In the genomic region with DNA sequence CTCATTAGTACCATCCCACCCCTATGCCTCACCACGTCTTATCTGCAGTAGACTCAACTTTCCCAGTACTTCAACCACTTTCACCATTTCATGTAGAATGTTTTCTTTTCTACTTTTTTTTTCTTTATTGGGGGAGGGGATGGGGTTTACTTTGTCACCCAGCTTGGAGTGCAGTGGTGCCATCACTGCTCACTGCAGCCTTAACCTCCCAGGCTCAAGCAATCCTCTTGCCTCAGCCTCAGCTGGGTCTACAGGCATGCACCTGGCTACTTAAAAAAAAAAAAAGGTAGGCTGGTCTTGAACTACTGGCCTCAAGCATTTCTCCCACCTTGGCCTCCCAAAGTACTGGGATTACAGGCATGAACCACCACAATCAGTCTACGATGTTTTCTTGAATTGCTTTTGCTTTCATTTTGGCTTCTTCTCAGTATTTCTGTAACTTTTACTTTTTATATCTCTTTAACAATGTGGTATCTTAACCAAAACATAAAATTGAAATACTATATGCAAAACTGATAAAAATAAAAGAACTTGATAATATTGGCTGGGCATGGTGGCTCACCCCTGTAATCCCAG, we compare ENCODE assay signal across 2 cellular contexts.
TF ChIP-seq lines count a peak whose summit lies in the region.

No MANE protein-coding gene starts in this region.

TF ChIP-seq in GM12891, 5 proteins besides CTCF, POLR2A, EP300 and RAD21:
- TF ChIP-seq TAF1 (IDR thresholded peaks at IDR 0.05; ENCODE audit: low read depth, low read length) (no peak), SPI1 (IDR thresholded peaks at IDR 0.05; ENCODE audit: low read depth, low read length) (no peak), POU2F2 (IDR thresholded peaks at IDR 0.05; ENCODE audit: low read depth, low read length) (no peak), POLR2AphosphoS5 (IDR thresholded peaks at IDR 0.05; ENCODE audit: low read depth, low read length) (no peak), PAX5 (IDR thresholded peaks at IDR 0.05; ENCODE audit: insufficient read depth, low read length, severe bottlenecking) (no peak)

TF ChIP-seq in GM12878, 131 proteins besides CTCF, POLR2A, EP300 and RAD21:
- TF ChIP-seq EGR1 (IDR thresholded peaks at IDR 0.05; ENCODE audit: borderline replicate concordance in 1 of 2, low read depth in 2 of 2, low read length in 2 of 2) (no peak), ZNF384 (IDR thresholded peaks at IDR 0.05; ENCODE audit: borderline replicate concordance, low read depth, low read length) (0 out of 2 replicates have a peak, but pooled peaks have one; percentile 18)
TF ChIP-seq in GM12878: peak in this region for 1.
